1 cellular context compared by ENCODE assay signal in the genomic region with DNA sequence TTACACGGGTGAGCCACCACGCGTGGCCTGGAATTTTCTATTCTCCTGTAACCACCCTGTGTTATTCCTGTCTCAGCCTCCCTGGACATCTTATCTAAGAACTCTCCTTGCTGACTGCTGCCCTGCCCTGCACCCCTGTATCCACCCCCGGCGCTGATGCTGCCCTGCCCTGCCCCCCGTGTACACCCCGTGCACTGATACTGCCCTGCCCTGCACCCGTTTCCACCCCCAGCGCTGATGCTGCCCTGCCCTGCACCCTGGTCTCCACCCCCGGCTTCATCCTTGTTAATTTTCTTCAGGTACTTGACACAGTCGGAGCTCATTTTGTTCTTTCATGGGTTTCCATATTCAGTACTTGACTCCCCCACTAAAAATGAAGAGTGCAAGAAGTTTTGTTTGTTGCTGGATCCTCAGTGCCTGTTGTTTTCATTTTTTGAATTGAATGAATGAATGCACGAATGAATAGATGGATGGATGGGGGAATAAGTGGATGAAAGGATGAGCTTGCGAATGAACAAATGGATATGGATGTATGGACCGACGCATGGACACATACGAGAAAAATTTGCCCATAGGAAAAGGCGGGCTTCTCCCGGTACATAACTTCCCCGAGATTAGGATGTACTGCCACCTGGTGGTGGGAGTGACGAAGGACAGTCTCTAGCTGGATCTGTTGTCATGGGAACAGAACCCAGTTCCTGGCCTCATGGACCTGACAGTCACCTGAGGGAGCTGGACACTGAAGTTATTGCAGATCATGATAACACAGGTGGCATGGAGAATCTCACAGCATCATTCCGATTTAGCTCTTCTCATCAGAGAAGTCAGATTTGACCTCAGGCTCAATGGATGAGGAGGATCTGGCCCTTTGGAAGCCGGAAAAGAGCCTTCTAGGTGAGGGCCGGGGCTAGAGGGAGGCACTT.
TF ChIP-seq lines count a peak whose summit lies in the region.

No MANE protein-coding gene starts in this region.

TF ChIP-seq in Ishikawa, 13 proteins besides CTCF, POLR2A, EP300 and RAD21:
- TF ChIP-seq YY1 (IDR thresholded peaks at IDR 0.05; ENCODE audit: low read depth) = no peak
- TF ChIP-seq CREB1 (IDR thresholded peaks at IDR 0.05; ENCODE audit: low read depth) = no peak
- TF ChIP-seq, protein P1, sequence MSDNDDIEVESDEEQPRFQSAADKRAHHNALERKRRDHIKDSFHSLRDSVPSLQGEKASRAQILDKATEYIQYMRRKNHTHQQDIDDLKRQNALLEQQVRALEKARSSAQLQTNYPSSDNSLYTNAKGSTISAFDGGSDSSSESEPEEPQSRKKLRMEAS (IDR thresholded peaks at IDR 0.05) = no peak
- no peak for TF ChIP-seq TCF12 (IDR thresholded peaks at IDR 0.05; ENCODE audit: low read depth)
